In the genomic region with DNA sequence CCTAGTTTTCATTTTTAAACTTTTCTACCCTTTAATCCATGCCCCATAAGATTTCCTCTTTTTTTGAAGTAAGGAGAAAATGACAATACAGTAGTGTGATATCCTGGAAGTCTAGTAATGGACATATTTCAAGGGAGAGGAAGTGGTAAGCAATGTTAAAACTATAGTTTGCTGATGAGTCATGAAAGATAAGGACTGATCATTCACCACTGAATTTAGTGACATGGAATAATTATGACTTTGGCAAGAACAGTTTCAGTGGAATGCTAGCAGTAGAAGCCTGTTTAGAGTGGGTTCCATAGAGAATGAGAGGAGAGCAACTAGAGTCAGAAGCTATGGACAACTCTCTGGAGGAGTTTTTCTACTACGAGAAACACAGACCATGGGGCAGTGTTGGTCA, we compare ENCODE assay signal across 17 cellular contexts. TPM values are rescaled to one million over a fixed set of nuclear protein-coding genes. Genes with fewer than 3 reads are reported as not detected.
DNase-seq lines count a peak whose midpoint lies in the region; ATAC-seq lines count a peak whose summit lies in the region.
"Had no signal": no experiment of that assay in that cellular context is flagged by ENCODE, and none has a peak within 500 bp of the region (broad histone marks: within the 10 kb centered on the region; RNA-seq: fewer than 3 reads in every experiment).

No MANE protein-coding gene starts in this region.

- DNase-seq in Daoy (ENCODE audit: low read depth), result peak; percentile 62
- DNase-seq in M059J (ENCODE audit: low read depth), result peak; percentile 92
- DNase-seq in amniotic epithelial cell (ENCODE audit: low read depth), result peak; percentile 69
- DNase-seq in kidney glomerular epithelial cell (lab: John Stamatoyannopoulos, UW), result peak; percentile 34
- DNase-seq in NCI-H1105 treated with DMSO at 0.1 percent for 48 hours (lab: John Stamatoyannopoulos, UW), result no peak
- no peak for DNase-seq in NCI-H2196 treated with DMSO at 0.1 percent for 48 hours (lab: John Stamatoyannopoulos, UW; ENCODE audit: unreplicated experiment)
- DNase-seq in stimulated activated CD4-positive, alpha-beta T cell treated with anti-CD3 and anti-CD28 coated beads, Interleukin-1b, Interleukin-23, amount 100 ng/mL, for 48 hours, result no peak
- DNase-seq: activated CD8-positive, alpha-beta T cell treated with anti-CD3 and anti-CD28 coated beads for 36 hours; aorta; effector CD8-positive, alpha-beta T cell; kidney; NCI-H524 treated with DMSO at 0.1 percent for 48 hours; stimulated activated CD4-positive, alpha-beta T cell treated with anti-CD3 and anti-CD28 coated beads, Interleukin-15, amount 100 ng/mL, for 24 hours; T1000 had no signal

- no peak for ATAC-seq in HG03159 (IDR thresholded peaks at IDR 0.05; ENCODE audit: unreplicated experiment)
- ATAC-seq: activated CD8-positive, alpha-beta T cell treated with anti-CD3 and anti-CD28 coated beads for 36 hours; activated T-helper 17 cell treated with anti-CD3 and anti-CD28 coated beads, Interleukin-2, amount 50 U/mL, for 72 hours; gastroesophageal sphincter had no signal

RNA-seq across cellular contexts. Expression of gene SLC2A12, which starts 24.9 kb away (rescaled TPM):
- 0.36 and 0.69 TPM in 2 replicates for total RNA-seq in Daoy (2014; rRNA removed; shearing (Covaris generic))
- total RNA-seq in M059J (2014; rRNA removed; shearing (Covaris generic)), result 12.9 and 18.1 TPM in 2 replicates

Comparison
In these comparisons a context has a peak if more than half of its experiments do, and no peak if none do; other contexts are left out.
1. DNase-seq: peak in Daoy (single experiment), M059J (single experiment), amniotic epithelial cell (single experiment) and kidney glomerular epithelial cell (single experiment); none in NCI-H1105 treated with DMSO at 0.1 percent for 48 hours (single experiment), NCI-H2196 treated with DMSO at 0.1 percent for 48 hours (single experiment) and stimulated activated CD4-positive, alpha-beta T cell treated with anti-CD3 and anti-CD28 coated beads, Interleukin-1b, Interleukin-23, amount 100 ng/mL, for 48 hours (single experiment).